ENCODE assay signal across 17 cellular contexts in genomic region chr6:147726342-147726741, GRCh38.
DNase-seq lines count a peak whose midpoint lies in the region; ATAC-seq and TF ChIP-seq lines count a peak whose summit lies in the region.
"Had no signal": no experiment of that assay in that cellular context is flagged by ENCODE, and none has a peak within 500 bp of the region (broad histone marks: within the 10 kb centered on the region; RNA-seq: fewer than 3 reads in every experiment).

No MANE protein-coding gene starts in this region.

- POLR2A ChIA-PET in PC-3 (lab: Charles Lee; ENCODE audit: unreplicated experiment): no interaction called here

- DNase-seq in PC-3: peak; percentile 38
- no peak for DNase-seq in left colon
- no peak for DNase-seq in mucosa of descending colon
- DNase-seq in NCI-H1694 (lab: John Stamatoyannopoulos, UW): no peak
- no peak for DNase-seq in activated naive CD4-positive, alpha-beta T cell treated with Interleukin-2 at 50 U/mL for 16 hours
- DNase-seq in CD1c-positive myeloid dendritic cell (ENCODE audit: extremely low spot score): no peak
- DNase-seq: 8988T; ACHN; BE2C; C1 segment of cervical spinal cord; Caco-2; Calu3; CD4-positive, alpha-beta T cell; CD8-positive, alpha-beta T cell; DMS79 treated with DMSO at 0.1 percent for 48 hours; GF-D8 had no signal

- no peaks in the 10 kb centered on the region for H3K9me2 ChIP-seq in PC-3 (replicated peaks; ENCODE audit: low read length)

- no peaks in the 10 kb centered on the region for H3K36me3 ChIP-seq in PC-3 (ENCODE audit: low read depth, low read length)
- H3K36me3 ChIP-seq in mucosa of descending colon (ENCODE audit: low read depth): no peaks in the 10 kb centered on the region
- H3K36me3 ChIP-seq: BE2C, BLaER1 had no signal

- H3K27me3 ChIP-seq in PC-3 (ENCODE audit: low read length): no peaks in the 10 kb centered on the region
- H3K27me3 ChIP-seq: BE2C, BLaER1 had no signal

- H3K4me1 ChIP-seq in PC-3 (ENCODE audit: insufficient read depth, low read length) (peaks cover 10% of the 10 kb centered on the region), mucosa of descending colon (ENCODE audit: low read depth) (no peaks in the 10 kb centered on the region)
- H3K4me1 ChIP-seq: BE2C, BLaER1, Caco-2 had no signal

- H3K9ac ChIP-seq in PC-3 (ENCODE audit: low read length): no peak overlapping the region
- H3K9ac ChIP-seq: BLaER1 had no signal

- H3K9me3 ChIP-seq in PC-3 (ENCODE audit: low read length) (no peaks in the 10 kb centered on the region), mucosa of descending colon (no peaks in the 10 kb centered on the region)
- H3K9me3 ChIP-seq: BE2C, Caco-2 had no signal

- no peak overlapping the region for H3K27ac ChIP-seq in PC-3 (ENCODE audit: low read length)
- H3K27ac ChIP-seq: BLaER1 had no signal

- no peaks in the 10 kb centered on the region for H3F3A ChIP-seq in PC-3 (ENCODE audit: low read length, unreplicated experiment)

- intact Hi-C loops in PC-3 (cut with micrococcal nuclease): no loop called here
- intact Hi-C loops in left colon (cut with DNase I, micrococcal nuclease): no loop called here
- intact Hi-C loops in mucosa of descending colon (cut with DNase I, micrococcal nuclease): no loop called here

- no peaks in the 10 kb centered on the region for H3K79me2 ChIP-seq in PC-3 (ENCODE audit: low read length)

- H3K4me3 ChIP-seq in PC-3 (ENCODE audit: low read length): no peak overlapping the region
- H3K4me3 ChIP-seq in mucosa of descending colon: no peak overlapping the region
- H3K4me3 ChIP-seq: BLaER1 had no signal

- CTCF ChIA-PET in PC-3 (lab: Charles Lee): no interaction called here

- BruUV-seq in PC-3 (replicated peaks; lab: Mats Ljungman, UMichigan): no TSS peak

- no peaks in the 10 kb centered on the region for H4K20me1 ChIP-seq in PC-3 (ENCODE audit: low read length)
- H4K20me1 ChIP-seq: BLaER1 had no signal

- ATAC-seq in PC-3: peak; percentile 98
- peak; percentile 31 for ATAC-seq in left colon
- ATAC-seq in mucosa of descending colon: peak; percentile 40
- ATAC-seq: CD8-positive, alpha-beta T cell had no signal

- no peak for TF ChIP-seq CTCF in PC-3 (conservative IDR thresholded peaks at IDR 0.05; ENCODE audit: low read depth, low read length)
- no peak for TF ChIP-seq CTCF in mucosa of descending colon (IDR thresholded peaks at IDR 0.05)

- H3K4me2 ChIP-seq in PC-3 (ENCODE audit: low read length): no peak overlapping the region
- H3K4me2 ChIP-seq: BLaER1 had no signal

- H2AFZ ChIP-seq in PC-3 (ENCODE audit: low read length): no peak overlapping the region

Comparison
In these comparisons a context has a peak if more than half of its experiments do, and no peak if none do; other contexts are left out.
1. ATAC-seq: peak in every context shown above with its lines; median percentile 98 in PC-3; 40 in mucosa of descending colon; 31 in left colon.